In the genomic region with DNA sequence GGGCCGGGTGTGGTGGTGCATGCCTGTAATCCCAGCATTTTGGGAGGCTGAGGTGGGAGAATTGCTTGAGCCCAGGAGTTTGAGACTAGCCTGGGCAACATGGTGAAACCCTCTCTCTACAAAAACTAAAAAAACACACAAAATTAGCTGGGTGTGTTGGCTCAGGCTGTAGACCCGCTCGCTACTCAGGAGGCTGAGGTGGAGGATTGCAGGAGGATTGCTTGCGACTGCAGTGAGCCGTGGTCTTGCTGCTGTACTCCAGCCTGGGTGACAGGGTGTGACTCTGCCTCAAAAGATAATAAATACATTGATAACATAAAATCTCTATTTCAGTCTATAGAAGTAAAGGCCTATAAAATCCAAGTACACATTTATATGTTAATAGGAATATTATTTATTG, we compare ENCODE assay signal across 25 cellular contexts. TPM values are rescaled to one million over a fixed set of nuclear protein-coding genes. Genes with fewer than 3 reads are reported as not detected.
DNase-seq lines count a peak whose midpoint lies in the region; ATAC-seq, FAIRE-seq and TF ChIP-seq lines count a peak whose summit lies in the region.
"Had no signal": no experiment of that assay in that cellular context is flagged by ENCODE, and none has a peak within 500 bp of the region (broad histone marks: within the 10 kb centered on the region; RNA-seq: fewer than 3 reads in every experiment).

No MANE protein-coding gene starts in this region.

- H4K8ac ChIP-seq in trophoblast cell (ENCODE audit: low read depth, low read length) = no peak overlapping the region

- no peak overlapping the region for H2BK5ac ChIP-seq in trophoblast cell (ENCODE audit: low read depth, low read length, poor library complexity)

- H3K79me2 ChIP-seq in K562 (ENCODE audit: control insufficient read depth, insufficient read depth, low read length) (no peaks in the 10 kb centered on the region), trophoblast cell (ENCODE audit: control insufficient read depth, insufficient read depth, low read length, poor library complexity) (no peaks in the 10 kb centered on the region)

- TF ChIP-seq RAD21 in K562 (CRISPR knock-in tag; conservative IDR thresholded peaks at IDR 0.05 in 1 of 2, IDR thresholded peaks at IDR 0.05 in 1 of 2) = no peak

- no peaks in the 10 kb centered on the region for H4K20me1 ChIP-seq in K562 (replicated peaks; ENCODE audit: control insufficient read depth, insufficient read depth, low read length)
- H4K20me1 ChIP-seq: BLaER1 treated with 17β-estradiol and CSF1 and Interleukin-3, amounts not matched to agents 10 nM and 100 nM had no signal

- H3K18ac ChIP-seq in trophoblast cell (ENCODE audit: low read length) = no peak overlapping the region

- no peak overlapping the region for H3K4ac ChIP-seq in trophoblast cell (ENCODE audit: low read depth, low read length)

- intact Hi-C loops in K562 (cut with micrococcal nuclease) = no loop called here

- H3K9ac ChIP-seq in K562 (ENCODE audit: insufficient read depth in 1 of 2, low read depth in 2 of 2, low read length in 2 of 2) (no peak overlapping the region), trophoblast cell (ENCODE audit: low read length) (no peak overlapping the region)
- H3K9ac ChIP-seq: BLaER1 treated with 17β-estradiol and CSF1 and Interleukin-3, amounts not matched to agents 10 nM and 100 nM had no signal

- no peaks in the 10 kb centered on the region for H3K9me3 Mint-ChIP-seq in chondrocyte (ENCODE audit: low read depth)
- H3K9me3 Mint-ChIP-seq: CD14-positive monocyte; CD4-positive, alpha-beta T cell; CD8-positive, alpha-beta memory T cell had no signal

- H3K4me3 ChIP-seq in K562 = no peak overlapping the region
- no peak overlapping the region for H3K4me3 ChIP-seq in trophoblast cell (ENCODE audit: low read depth, low read length)
- H3K4me3 ChIP-seq in Peyer's patch = no peak overlapping the region
- H3K4me3 ChIP-seq: A549; BLaER1 treated with 17β-estradiol and CSF1 and Interleukin-3, amounts not matched to agents 10 nM and 100 nM; GM12878; HAP-1 had no signal

- no peak for TF ChIP-seq EP300 in K562 (IDR thresholded peaks at IDR 0.05; ENCODE audit: low read length)

- H3K79me1 ChIP-seq in trophoblast cell (ENCODE audit: low read length) = no peaks in the 10 kb centered on the region

- H2BK120ac ChIP-seq in trophoblast cell (ENCODE audit: insufficient read depth, low read length, poor library complexity) = no peak overlapping the region

- H3K36me3 ChIP-seq in K562 (ENCODE audit: control insufficient read depth, insufficient read depth, low read length) = no peaks in the 10 kb centered on the region; the same call in 2 of the 3 replicates
- peaks cover 0 to 2% of the 10 kb centered on the region in 2 experiments for H3K36me3 ChIP-seq in trophoblast cell (ENCODE audit: control insufficient read depth in 1 of 2, insufficient read depth in 2 of 2, low read length in 2 of 2)
- H3K36me3 ChIP-seq in Peyer's patch = peaks cover 0 to 47% (median 0%) of the 10 kb centered on the region in 3 donors
- H3K36me3 ChIP-seq: BE2C had no signal

- no peak for TF ChIP-seq POLR2A in K562 (conservative IDR thresholded peaks at IDR 0.05)
- TF ChIP-seq POLR2A in Peyer's patch (IDR thresholded peaks at IDR 0.05) = no peak

- H2AFZ ChIP-seq in K562 (ENCODE audit: low read depth, low read length) (no peak overlapping the region), trophoblast cell (ENCODE audit: insufficient read depth, low read length, poor library complexity) (no peak overlapping the region)

- no peak overlapping the region for H2AK5ac ChIP-seq in trophoblast cell (ENCODE audit: low read length)

- 49% methylated on average over 5 of the region's 5 CpGs for WGBS in K562 (ENCODE audit: insufficient coverage, low coverage, missing lambda C conversion rate)
- no CpG with 5 or more reads among the region's 5 CpGs for WGBS in trophoblast cell (ENCODE audit: extremely low coverage, insufficient coverage, insufficient read length)

- no peak overlapping the region for H2BK12ac ChIP-seq in trophoblast cell (ENCODE audit: low read length)

- no TSS peak for BruUV-seq in K562 (replicated peaks; lab: Mats Ljungman, UMichigan)

- ATAC-seq in K562 = peak; percentile 57; the same call in 2 of the 3 replicates
- ATAC-seq: A549, GM12878 had no signal

- in situ Hi-C loops in K562 (cut with MboI) = no loop called here

- POLR2A ChIA-PET in K562 (lab: Yijun Ruan, JAX) = interaction anchor here (0.8 to 5.0 kb wide), 5 partner anchors 22 to 91 kb away, joined by 3 to 32 read pairs (median 3); a partner anchor contains a TSS

- FAIRE-seq in K562 (lab: Jason Lieb, UNC) = no peak
- FAIRE-seq: A549, D721Med, GM12878, H54 had no signal

- H4K12ac ChIP-seq in trophoblast cell (ENCODE audit: low read depth, low read length) = no peak overlapping the region

- H3K23ac ChIP-seq in trophoblast cell (ENCODE audit: low read length) = no peak overlapping the region

- H4K91ac ChIP-seq in trophoblast cell (ENCODE audit: low read depth, low read length) = peak overlapping the region; percentile 59

- TF ChIP-seq CTCF in K562 (IDR thresholded peaks at IDR 0.05 in 2 of 3, conservative IDR thresholded peaks at IDR 0.05 in 1 of 3; ENCODE audit: insufficient read depth in 2 of 3, low read depth in 1 of 3, low read length in 3 of 3) (no peak), Peyer's patch (IDR thresholded peaks at IDR 0.05) (no peak), chondrocyte (IDR thresholded peaks at IDR 0.05) (no peak)

- no peaks in the 10 kb centered on the region for H3K9me1 ChIP-seq in K562 (ENCODE audit: control insufficient read depth, insufficient read depth, low read length)

- H3K27ac ChIP-seq in K562 (ENCODE audit: extremely low read depth, low read depth, low read length) (no peak overlapping the region), trophoblast cell (ENCODE audit: low read depth, low read length) (no peak overlapping the region), Peyer's patch (no peak overlapping the region)
- H3K27ac ChIP-seq: BLaER1 treated with 17β-estradiol and CSF1 and Interleukin-3, amounts not matched to agents 10 nM and 100 nM had no signal

- H3K4me2 ChIP-seq in K562 (ENCODE audit: insufficient read depth, low read length) (no peak overlapping the region), trophoblast cell (ENCODE audit: low read length) (no peak overlapping the region)
- H3K4me2 ChIP-seq: A549; BLaER1 treated with 17β-estradiol and CSF1 and Interleukin-3, amounts not matched to agents 10 nM and 100 nM had no signal

- DNase-seq in activated CD8-positive, alpha-beta memory T cell treated with anti-CD3 and anti-CD28 coated beads for 24 hours = peak; percentile 7
- no peak for DNase-seq in activated CD8-positive, alpha-beta memory T cell treated with anti-CD3 and anti-CD28 coated beads, Interleukin-2, amount 50 U/mL, for 4 hours
- DNase-seq in K562 (ENCODE audit: extremely low read depth in 1 of 4, low spot score in 3 of 4) (no peak), trophoblast cell (no peak), Peyer's patch (no peak), chondrocyte (ENCODE audit: low spot score) (no peak), NCI-H2081 (lab: John Stamatoyannopoulos, UW) (no peak)
- DNase-seq: 8988T; ACHN; AML-193; BE2C; CD4-positive, alpha-beta T cell; CD8-positive, alpha-beta memory T cell; DMS 273 treated with DMSO at 0.1 percent for 48 hours; DMS79; EL; GDM1; GOT3 had no signal

- H3K27me3 ChIP-seq in K562 (ENCODE audit: control insufficient read depth in 2 of 2, insufficient read depth in 2 of 2, low read length in 2 of 2) = no peaks in the 10 kb centered on the region
- no peaks in the 10 kb centered on the region for H3K27me3 ChIP-seq in trophoblast cell (ENCODE audit: insufficient read depth, low read length)
- H3K27me3 ChIP-seq in Peyer's patch = no peaks in the 10 kb centered on the region
- H3K27me3 ChIP-seq: BE2C; BLaER1 treated with 17β-estradiol and CSF1 and Interleukin-3, amounts not matched to agents 10 nM and 100 nM had no signal

- peaks cover 25% of the 10 kb centered on the region for H3K36me3 Mint-ChIP-seq in chondrocyte (ENCODE audit: low read depth)

- H3K14ac ChIP-seq in trophoblast cell (ENCODE audit: low read length) = no peak overlapping the region

- no peak overlapping the region for H3K4me3 Mint-ChIP-seq in chondrocyte (ENCODE audit: unreplicated experiment)
- H3K4me3 Mint-ChIP-seq: CD14-positive monocyte; CD4-positive, alpha-beta T cell had no signal

- H3K27ac Mint-ChIP-seq in chondrocyte (ENCODE audit: unreplicated experiment) = no peak overlapping the region
- H3K27ac Mint-ChIP-seq: CD4-positive, alpha-beta T cell had no signal

- no peaks in the 10 kb centered on the region for H3K9me3 ChIP-seq in K562 (replicated peaks; ENCODE audit: control insufficient read depth, insufficient read depth, low read depth, low read length)
- no peaks in the 10 kb centered on the region for H3K9me3 ChIP-seq in trophoblast cell (ENCODE audit: insufficient read depth, low read depth, low read length)
- no peaks in the 10 kb centered on the region for H3K9me3 ChIP-seq in Peyer's patch
- H3K9me3 ChIP-seq: A549; BE2C; BLaER1 treated with 17β-estradiol and CSF1 and Interleukin-3, amounts not matched to agents 10 nM and 100 nM; HAP-1 had no signal

- H3K27me3 Mint-ChIP-seq in chondrocyte (ENCODE audit: low read depth) = no peaks in the 10 kb centered on the region
- H3K27me3 Mint-ChIP-seq: CD4-positive, alpha-beta T cell; CD8-positive, alpha-beta memory T cell had no signal

- no peaks in the 10 kb centered on the region; a peak in 1 of 5 replicates for H3K4me1 ChIP-seq in K562 (replicated peaks in 1 of 2; ENCODE audit: control insufficient read depth in 2 of 2, insufficient read depth in 2 of 2, low read length in 2 of 2)
- no peaks in the 10 kb centered on the region for H3K4me1 ChIP-seq in trophoblast cell (ENCODE audit: control insufficient read depth in 1 of 2, insufficient read depth in 2 of 2, low read length in 2 of 2)
- no peaks in the 10 kb centered on the region for H3K4me1 ChIP-seq in Peyer's patch
- H3K4me1 ChIP-seq: BE2C; BLaER1 treated with 17β-estradiol and CSF1 and Interleukin-3, amounts not matched to agents 10 nM and 100 nM; HAP-1 had no signal

- no peaks in the 10 kb centered on the region for H3K4me1 Mint-ChIP-seq in chondrocyte (ENCODE audit: low read depth)
- H3K4me1 Mint-ChIP-seq: CD14-positive monocyte had no signal

- CTCF ChIA-PET in K562 (lab: Yijun Ruan, JAX; ENCODE audit: low intra/inter-chr PET ratio) = no interaction called here

RNA-seq across cellular contexts. Expression of a gene that starts 49.3 kb away (rescaled TPM):
- 18.4 and 20.3 TPM in 2 replicates for total RNA-seq in K562 (2011; cell fraction: chromatin; rRNA removed; ENCODE audit: low replicate concordance)
- 16.2 and 17.8 TPM in 2 replicates for total RNA-seq in K562 (2011; cell fraction: nucleolus; rRNA removed)
- total RNA-seq in K562 (2011; cell fraction: nucleoplasm; rRNA removed) = 15.1 and 21.3 TPM in 2 replicates
- total RNA-seq in K562 (2014; rRNA removed) (2.0 and 3.8 TPM in 2 replicates), K562 (2014; rRNA removed; fragmentation: Illumina TruSeq; extraction: Trizol) (3.7 and 4.7 TPM in 2 replicates), K562 (2015; rRNA removed; fragmentation: Illumina TruSeq; extraction: Trizol) (3.8 and 4.5 TPM in 2 replicates), K562 (2021) (3.4 TPM in 2 replicates), Peyer's patch (10 to 100 TPM in 3 of 4 donors, 1 to 10 TPM in 1; 6.6 to 49.7 (median 26.3) TPM), chondrocyte (29.8 to 48.2 TPM (median 33.0 TPM) in 3 replicates)
- polyA plus RNA-seq in K562 (2011; rRNA removed) (7.2 and 7.6 TPM in 2 replicates), K562 (2014; fragmentation: Illumina TruSeq; extraction: Trizol) (2.9 and 3.4 TPM in 2 replicates), K562 (2014; fragmentation: Nextera tagmentation; extraction: Ambion mirVana) (1 to 10 TPM; 1.3 to 1.8 TPM), K562 (2014; rRNA removed) (2.2 and 3.3 TPM in 2 replicates)
- polyA plus RNA-seq in K562 (2011; cell fraction: cytosol; rRNA removed) = 4.3 and 6.0 TPM in 2 replicates
- 2.4 and 3.3 TPM in 2 replicates for polyA plus RNA-seq in K562 (2011; cell fraction: nucleus; rRNA removed)
- polyA plus RNA-seq in K562 (2012) = 3.2 and 4.4 TPM in 2 replicates
- 12.3 and 12.8 TPM in 2 replicates for polyA minus RNA-seq in K562 (2011; rRNA and poly(A)+ RNA removed)
- 4.0 and 4.5 TPM in 2 replicates for polyA minus RNA-seq in K562 (2011; cell fraction: cytosol; rRNA and poly(A)+ RNA removed)
- polyA minus RNA-seq in K562 (2011; cell fraction: nucleus; rRNA and poly(A)+ RNA removed) = 4.2 and 8.2 TPM in 2 replicates
- 10.5 and 11.0 TPM in 2 replicates for polyA plus RNA-seq in trophoblast cell (2013)
